Comparison of ENCODE assay signal across 9 cellular contexts in the genomic region with DNA sequence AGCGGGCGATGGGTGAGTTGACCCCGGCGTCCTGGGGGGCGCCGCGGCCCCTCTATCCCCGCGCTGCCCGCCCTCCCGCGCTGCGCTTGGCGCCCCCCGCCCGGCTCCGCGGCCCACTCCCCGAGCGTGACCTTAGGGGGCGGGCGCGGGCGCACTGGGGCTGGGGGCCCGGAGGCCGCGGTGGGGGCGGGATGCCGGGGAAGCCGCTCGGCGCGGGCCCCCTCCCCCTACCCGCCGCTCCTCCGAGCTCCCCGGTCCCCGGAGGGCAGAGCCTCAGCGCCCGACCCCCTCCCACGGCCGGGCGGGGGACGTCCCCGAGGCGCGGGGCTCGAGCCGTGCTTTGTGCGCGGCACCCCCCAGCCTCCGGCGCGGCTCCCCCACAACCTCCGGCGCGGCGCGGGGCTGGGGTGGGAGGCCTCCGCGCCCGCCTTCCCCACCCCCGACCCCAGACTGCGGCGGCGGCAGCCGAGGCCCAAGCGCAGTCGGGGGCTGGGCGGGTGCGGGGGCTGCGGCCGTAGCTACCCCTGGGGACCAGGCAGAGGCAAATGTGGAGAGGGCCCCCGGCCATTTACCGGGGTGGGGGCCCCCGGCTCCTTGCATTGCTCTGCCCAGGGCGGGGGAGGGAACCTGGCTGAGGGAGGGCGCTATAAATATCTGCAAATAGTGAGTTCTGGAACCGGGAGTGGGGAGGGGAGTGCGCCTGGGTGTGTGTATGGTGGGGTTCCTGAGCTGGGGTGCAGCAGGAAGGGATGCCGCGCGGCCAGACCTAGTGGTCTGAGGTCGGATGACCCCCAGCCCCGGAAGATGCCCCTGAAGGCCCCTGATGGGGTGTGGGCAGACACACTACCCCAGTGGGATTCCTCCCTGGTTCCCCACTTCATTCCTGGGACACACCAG. TPM values are rescaled to one million over a fixed set of nuclear protein-coding genes. Genes with fewer than 3 reads are reported as not detected.
DNase-seq lines count a peak whose midpoint lies in the region; ATAC-seq and TF ChIP-seq lines count a peak whose summit lies in the region.
"Had no signal": no experiment of that assay in that cellular context is flagged by ENCODE, and none has a peak within 500 bp of the region (broad histone marks: within the 10 kb centered on the region; RNA-seq: fewer than 3 reads in every experiment).

No MANE protein-coding gene starts in this region.

- intact Hi-C loops in Right ventricle myocardium inferior (cut with DNase I): no loop called here

- no peak for TF ChIP-seq CTCF in cardiac muscle cell (IDR thresholded peaks at IDR 0.05; ENCODE audit: low read depth, low read length)

- H3K27me3 ChIP-seq in cardiac muscle cell: no peaks in the 10 kb centered on the region

- ATAC-seq in Right ventricle myocardium inferior (no peak), GM18498 (IDR thresholded peaks at IDR 0.05; ENCODE audit: unreplicated experiment) (no peak), HG03108 (IDR thresholded peaks at IDR 0.05; ENCODE audit: unreplicated experiment) (no peak)

- peaks cover 13% of the 10 kb centered on the region for H3K4me1 ChIP-seq in cardiac muscle cell (ENCODE audit: low read depth)

- H3K27ac ChIP-seq in cardiac muscle cell: peak overlapping the region; percentile 53
- peak overlapping the region; percentile 78 for H3K27ac ChIP-seq in caudate nucleus (ENCODE audit: low read depth, low read length)

- DNase-seq in cardiac muscle cell (ENCODE audit: low read depth in 1 of 2, low spot score in 1 of 2) (peak in 1 of 2 donors; percentile 44), Right ventricle myocardium inferior (ENCODE audit: missing footprints) (no peak), caudate nucleus (lab: John Stamatoyannopoulos, UW) (peak in 34 of 61 donors; percentile 16 to 72 (median 42)), midbrain (lab: John Stamatoyannopoulos, UW) (peak; percentile 33), NCI-H1930 (lab: John Stamatoyannopoulos, UW) (no peak)
- DNase-seq in activated effector memory CD4-positive, alpha-beta T cell treated with anti-CD3 and anti-CD28 coated beads, Interleukin-2, amount 50 U/mL, for 16 hours: no peak
- DNase-seq: GDM1 had no signal

- peak overlapping the region; percentile 90 for H3K4me3 ChIP-seq in cardiac muscle cell

- no peaks in the 10 kb centered on the region for H3K9me3 ChIP-seq in cardiac muscle cell (ENCODE audit: low read depth)

- H3K36me3 ChIP-seq in cardiac muscle cell: no peaks in the 10 kb centered on the region

RNA-seq across cellular contexts. Expression of gene MGAT3, which starts 1.0 kb away (rescaled TPM):
- total RNA-seq in cardiac muscle cell (31.4 and 38.0 TPM in 2 replicates), Right ventricle myocardium inferior (5.9 TPM)
- 9.9 and 12.3 TPM in 2 replicates for polyA plus RNA-seq in cardiac muscle cell

RNA-seq across cellular contexts. Expression of gene MIEF1, which starts 44.3 kb away (rescaled TPM):
- total RNA-seq in cardiac muscle cell (27.2 and 31.2 TPM in 2 replicates), Right ventricle myocardium inferior (17.3 TPM)
- polyA plus RNA-seq in cardiac muscle cell: 29.1 and 33.7 TPM in 2 replicates

RNA-seq across cellular contexts. Expression of gene TAB1, which starts 58.2 kb away (rescaled TPM):
- total RNA-seq in cardiac muscle cell (41.2 and 52.1 TPM in 2 replicates), Right ventricle myocardium inferior (17.3 TPM)
- 21.6 and 28.2 TPM in 2 replicates for polyA plus RNA-seq in cardiac muscle cell

Comparison
In these comparisons a context has a peak if more than half of its experiments do, and no peak if none do; other contexts are left out.
1. DNase-seq: peak in caudate nucleus (34 of 61) and midbrain (single experiment); none in Right ventricle myocardium inferior (single experiment), NCI-H1930 (0 of 2) and activated effector memory CD4-positive, alpha-beta T cell treated with anti-CD3 and anti-CD28 coated beads, Interleukin-2, amount 50 U/mL, for 16 hours (single experiment).